11 cellular contexts compared by ENCODE assay signal in the genomic region with DNA sequence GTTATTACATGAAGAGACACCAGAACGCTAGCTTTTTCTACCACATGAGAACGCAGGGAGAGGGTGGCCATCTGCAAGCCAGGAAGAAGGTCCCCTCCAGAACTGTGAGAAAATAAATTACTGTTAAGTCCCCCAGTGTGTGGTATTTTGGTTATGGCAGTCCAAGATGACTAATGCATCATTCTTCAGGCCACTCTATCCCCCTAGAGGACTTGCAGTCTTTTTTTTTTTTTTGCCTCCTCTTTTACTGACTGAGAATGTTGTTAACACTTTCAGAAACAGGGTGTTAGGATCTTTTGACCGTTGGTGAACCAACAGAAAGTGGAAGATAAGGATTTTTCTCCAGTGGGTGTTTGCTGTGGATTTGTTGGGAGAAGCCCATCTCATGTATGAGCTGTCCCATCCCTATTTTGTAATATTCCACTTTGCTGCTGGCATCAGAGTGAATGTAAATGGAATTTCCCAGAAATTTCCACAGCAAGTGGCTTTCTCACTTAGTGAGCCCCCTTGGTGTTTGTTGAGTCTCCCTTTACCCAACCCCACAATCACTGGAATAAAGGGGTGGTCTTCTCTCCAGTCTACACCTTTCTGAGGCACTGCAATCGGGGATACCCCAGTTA. TPM values are rescaled to one million over a fixed set of nuclear protein-coding genes. Genes with fewer than 3 reads are reported as not detected.
A peak's percentile ranks its signal among the peaks of the same experiment; 100 is the strongest.
DNase-seq lines count a peak whose midpoint lies in the region; ATAC-seq and TF ChIP-seq lines count a peak whose summit lies in the region.
"Had no signal": no experiment of that assay in that cellular context is flagged by ENCODE, and none has a peak within 500 bp of the region (broad histone marks: within the 10 kb centered on the region; RNA-seq: fewer than 3 reads in every experiment).

No MANE protein-coding gene starts in this region.

- peak; percentile 45 for ATAC-seq in thoracic aorta (ENCODE audit: insufficient number of reproducible peaks, low FRiP score, low read depth)
- ATAC-seq in GM19463 (IDR thresholded peaks at IDR 0.05; ENCODE audit: unreplicated experiment), result no peak
- ATAC-seq in GM21515 (IDR thresholded peaks at IDR 0.05; ENCODE audit: unreplicated experiment), result no peak

- POLR2A ChIA-PET in HEK293T (lab: Yijun Ruan, JAX), result no interaction called here

- H3K36me3 ChIP-seq in adipocyte (ENCODE audit: control insufficient read depth, insufficient read depth, low read length, severe bottlenecking) (no peaks in the 10 kb centered on the region), left ventricle myocardium inferior (peaks cover 3% of the 10 kb centered on the region), thoracic aorta (no peaks in the 10 kb centered on the region)
- H3K36me3 ChIP-seq: ovary had no signal

- peak overlapping the region; percentile 52 for H3K4me3 ChIP-seq in adipocyte (ENCODE audit: low read length)
- H3K4me3 ChIP-seq in left ventricle myocardium inferior, result no peak overlapping the region
- no peak overlapping the region for H3K4me3 ChIP-seq in thoracic aorta
- H3K4me3 ChIP-seq: ovary had no signal

- H3K27me3 ChIP-seq in adipocyte (replicated peaks; ENCODE audit: control insufficient read depth, insufficient read depth, low read length), result no peaks in the 10 kb centered on the region
- H3K27me3 ChIP-seq in left ventricle myocardium inferior (ENCODE audit: low read depth), result no peaks in the 10 kb centered on the region
- no peaks in the 10 kb centered on the region for H3K27me3 ChIP-seq in thoracic aorta (replicated peaks; ENCODE audit: insufficient read depth)
- H3K27me3 ChIP-seq: ovary had no signal

- H3K9ac ChIP-seq in adipocyte (ENCODE audit: low read length), result peak overlapping the region; percentile 40

- H3K4me1 ChIP-seq in adipocyte (ENCODE audit: control insufficient read depth, insufficient read depth, low read length) (peaks cover 37% of the 10 kb centered on the region), left ventricle myocardium inferior (peaks cover 45% of the 10 kb centered on the region), thoracic aorta (ENCODE audit: control insufficient read depth in 1 of 2, low read depth in 2 of 2) (peaks cover 27 to 35% of the 10 kb centered on the region in 2 donors)

- intact Hi-C loops in left ventricle myocardium inferior (cut with micrococcal nuclease), result no loop called here

- no peaks in the 10 kb centered on the region for H3K9me3 ChIP-seq in adipocyte (ENCODE audit: control insufficient read depth, low read length)
- H3K9me3 ChIP-seq in left ventricle myocardium inferior (replicated peaks), result no peaks in the 10 kb centered on the region
- H3K9me3 ChIP-seq in thoracic aorta, result no peaks in the 10 kb centered on the region
- H3K9me3 ChIP-seq: ovary had no signal

- DNase-seq in HEK293T (ENCODE audit: extremely low spot score) (no peak), adipocyte (ENCODE audit: low read depth) (peak; percentile 37), left ventricle myocardium inferior (no peak), thoracic aorta (ENCODE audit: low spot score) (no peak), NCI-H2227 treated with DMSO at 0.1 percent for 48 hours (lab: John Stamatoyannopoulos, UW) (no peak)
- DNase-seq: activated naive CD4-positive, alpha-beta T cell treated with anti-CD3 and anti-CD28 coated beads, Interleukin-2, amount 50 U/mL, for 16 hours; GF-D8; NCI-H2171 treated with DMSO at 0.1 percent for 48 hours; ovary had no signal

- TF ChIP-seq CTCF in left ventricle myocardium inferior (IDR thresholded peaks at IDR 0.05; ENCODE audit: borderline replicate concordance), result no peak
- peak; percentile 21 for TF ChIP-seq CTCF in thoracic aorta (IDR thresholded peaks at IDR 0.05)

- H3K27ac ChIP-seq in left ventricle myocardium inferior (replicated peaks) (peak overlapping the region; percentile 29), thoracic aorta (peak overlapping the region; percentile 41 to 42)
- H3K27ac ChIP-seq: ovary had no signal

- CTCF ChIA-PET in HEK293T (lab: Yijun Ruan, JAX), result interaction anchor here (0.6 to 1.2 kb wide), 4 partner anchors 11 to 22 kb away, joined by 3 read pairs; no protein-coding TSS in a partner anchor

TF ChIP-seq in HEK293T, 16 proteins besides CTCF, POLR2A, EP300 and RAD21:
- TF ChIP-seq FOXK2 (IDR thresholded peaks at IDR 0.05) (no peak), ZNF384 (IDR thresholded peaks at IDR 0.05) (peak; percentile 39; the same call in 1 of the 2 replicates)
TF ChIP-seq in HEK293T: peak in this region for 1.

RNA-seq across cellular contexts. Expression of gene MARK3, which starts 37.9 kb away (rescaled TPM):
- total RNA-seq in left ventricle myocardium inferior, result 103 TPM
- total RNA-seq in thoracic aorta, result 100 to 1,000 TPM in 1 of 2 donors, 10 to 100 TPM in 1; 77.6 to 133 TPM
